ENCODE assay signal across 10 cellular contexts in the genomic region with DNA sequence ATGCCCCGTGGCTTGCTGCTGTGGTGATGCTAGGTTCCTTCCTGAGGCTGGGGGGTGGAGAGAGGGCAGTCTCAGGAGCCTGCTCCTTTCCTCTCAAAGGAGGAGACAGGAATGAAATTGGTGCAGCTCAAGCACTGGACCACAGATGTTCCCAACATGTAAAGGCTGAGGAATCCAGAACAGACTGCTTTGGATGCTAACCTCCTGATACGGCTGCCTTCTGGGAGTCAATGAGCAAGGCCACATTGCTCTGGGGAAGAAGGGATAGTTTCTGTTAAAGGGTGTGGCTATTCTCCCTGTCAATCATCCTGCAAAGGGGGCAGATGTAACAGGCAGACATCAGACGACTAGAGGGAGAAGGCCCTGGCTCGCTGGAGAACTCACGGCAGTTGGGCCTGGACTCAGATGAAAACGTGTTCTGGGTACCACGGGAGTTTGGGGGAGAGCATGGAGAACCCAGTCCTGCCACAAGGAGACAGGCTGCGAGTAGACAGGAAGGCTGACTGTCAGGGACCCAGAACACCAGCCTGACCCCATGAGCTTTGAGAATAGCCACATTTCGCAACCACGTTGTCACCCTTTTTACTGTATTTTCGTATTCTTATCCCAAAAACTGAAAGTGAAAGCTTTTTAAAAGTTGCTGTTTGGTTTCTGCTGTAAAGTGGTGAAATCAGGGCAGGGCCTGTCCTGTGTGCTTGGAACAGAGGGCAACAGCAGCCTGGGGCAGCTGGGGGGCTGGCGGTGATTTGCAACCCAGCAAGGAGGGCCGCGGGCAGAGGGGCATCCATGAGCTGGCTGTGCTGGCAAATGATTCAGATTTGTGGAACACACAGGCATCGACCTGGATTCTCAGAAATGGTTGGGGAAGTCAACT.
A peak's percentile ranks its signal among the peaks of the same experiment; 100 is the strongest.
DNase-seq lines count a peak whose midpoint lies in the region; ATAC-seq and TF ChIP-seq lines count a peak whose summit lies in the region.
"Had no signal": no experiment of that assay in that cellular context is flagged by ENCODE, and none has a peak within 500 bp of the region (broad histone marks: within the 10 kb centered on the region; RNA-seq: fewer than 3 reads in every experiment).

No MANE protein-coding gene starts in this region.

- WGBS in testis, 2 donors, result 79 to 83% methylated on average over 15 of the region's 15 CpGs

- H3K9ac ChIP-seq in BLaER1 treated with 17β-estradiol and CSF1 and Interleukin-3, amounts not matched to agents 10 nM and 100 nM, result peak overlapping the region in 8 of 11 experiments; percentile 29 to 66 (median 50); a peak in 13 of 22 replicates
- no peak overlapping the region for H3K9ac ChIP-seq in MM.1S (ENCODE audit: low read length)

- DNase-seq in MM.1S (peak; percentile 18), NCI-H1092 (lab: John Stamatoyannopoulos, UW) (no peak), testis (no peak)
- no peak for DNase-seq in central memory CD8-positive, alpha-beta T cell (ENCODE audit: low spot score in 2 of 2)
- DNase-seq in naive thymus-derived CD4-positive, alpha-beta T cell, result no peak

- CTCF ChIA-PET in naive thymus-derived CD4-positive, alpha-beta T cell (lab: Charles Lee), result interaction anchor here (3.2 to 3.8 kb wide), 2 partner anchors 10 to 96 kb away, joined by 15 to 18 read pairs; a partner anchor contains a TSS

- peak overlapping the region; percentile 66 for H2AFZ ChIP-seq in MM.1S (ENCODE audit: low read length)

- peak; percentile 64 for ATAC-seq in central memory CD8-positive, alpha-beta T cell (replicated peaks; ENCODE audit: extremely low read depth, poor library complexity, severe bottlenecking)
- ATAC-seq in naive thymus-derived CD4-positive, alpha-beta T cell, result peak; percentile 77
- ATAC-seq in HG03439 (IDR thresholded peaks at IDR 0.05; ENCODE audit: unreplicated experiment), result no peak
- ATAC-seq in GM18870 (IDR thresholded peaks at IDR 0.05; ENCODE audit: unreplicated experiment), result no peak
- ATAC-seq: Panc1 had no signal

- H3K79me2 ChIP-seq in MM.1S (ENCODE audit: low read length), result no peaks in the 10 kb centered on the region

- H3K27me3 Mint-ChIP-seq in central memory CD8-positive, alpha-beta T cell, result peaks cover 22% of the 10 kb centered on the region
- H3K27me3 Mint-ChIP-seq in naive thymus-derived CD4-positive, alpha-beta T cell, result peaks cover 0 to 10% (median 3%) of the 10 kb centered on the region in 5 donors

- TF ChIP-seq CTCF in MM.1S (IDR thresholded peaks at IDR 0.05; ENCODE audit: low read length) (no peak), testis (IDR thresholded peaks at IDR 0.05) (no peak)

- peaks cover 11% of the 10 kb centered on the region for H3K36me3 Mint-ChIP-seq in central memory CD8-positive, alpha-beta T cell (ENCODE audit: insufficient read depth)
- H3K36me3 Mint-ChIP-seq in naive thymus-derived CD4-positive, alpha-beta T cell, result peaks cover 0 to 6% (median 0%) of the 10 kb centered on the region in 5 donors
- H3K36me3 Mint-ChIP-seq: brain had no signal

- peak overlapping the region; percentile 51 for H3K4me3 Mint-ChIP-seq in central memory CD8-positive, alpha-beta T cell
- peak overlapping the region; percentile 26 to 77 (median 40) for H3K4me3 Mint-ChIP-seq in naive thymus-derived CD4-positive, alpha-beta T cell
- H3K4me3 Mint-ChIP-seq: brain had no signal

- intact Hi-C loops in naive thymus-derived CD4-positive, alpha-beta T cell (cut with micrococcal nuclease), result loop anchor here in 1 of 2 donors (1.0 kb wide), 1 partner anchor 27 kb away; no protein-coding TSS in a partner anchor
- intact Hi-C loops in testis (cut with DNase I; ENCODE audit: low total_unique reads), result loop anchor here (10.0 kb wide), 1 partner anchor 48 kb away; no protein-coding TSS in a partner anchor

- H3K9me3 ChIP-seq in BLaER1 treated with 17β-estradiol and CSF1 and Interleukin-3, amounts not matched to agents 10 nM and 100 nM (replicated peaks in 1 of 11), result no peaks in the 10 kb centered on the region
- H3K9me3 ChIP-seq in MM.1S (replicated peaks; ENCODE audit: insufficient read depth, low read length) (no peaks in the 10 kb centered on the region), testis (no peaks in the 10 kb centered on the region)
- H3K9me3 ChIP-seq in naive thymus-derived CD4-positive, alpha-beta T cell (ENCODE audit: control insufficient read depth in 2 of 3, low read length in 3 of 3), result no peaks in the 10 kb centered on the region

- POLR2A ChIA-PET in naive thymus-derived CD4-positive, alpha-beta T cell (lab: Charles Lee), result interaction anchor here (1.2 kb wide), 2 partner anchors 9 to 11 kb away, joined by 3 read pairs; no protein-coding TSS in a partner anchor

- H3K36me3 ChIP-seq in BLaER1 treated with 17β-estradiol and CSF1 and Interleukin-3, amounts not matched to agents 10 nM and 100 nM, result no peaks in the 10 kb centered on the region
- no peaks in the 10 kb centered on the region for H3K36me3 ChIP-seq in MM.1S (replicated peaks; ENCODE audit: insufficient read depth, low read length)
- no peaks in the 10 kb centered on the region for H3K36me3 ChIP-seq in naive thymus-derived CD4-positive, alpha-beta T cell (ENCODE audit: control insufficient read depth in 2 of 3, insufficient read depth in 3 of 3, low read length in 3 of 3)
- H3K36me3 ChIP-seq in testis (ENCODE audit: low read depth, missing control alignments), result no peaks in the 10 kb centered on the region

- H3K4me3 ChIP-seq in BLaER1 treated with 17β-estradiol and CSF1 and Interleukin-3, amounts not matched to agents 10 nM and 100 nM, result 0 out of 20 replicates have a peak overlapping the region, but pooled peaks of 2 of the 10 experiments have one; percentile 3 to 11
- peak overlapping the region; percentile 3 for H3K4me3 ChIP-seq in MM.1S (ENCODE audit: low read length)
- no peak overlapping the region for H3K4me3 ChIP-seq in naive thymus-derived CD4-positive, alpha-beta T cell (ENCODE audit: low read length)
- H3K4me3 ChIP-seq in testis, result no peak overlapping the region

- no peaks in the 10 kb centered on the region for H4K20me1 ChIP-seq in BLaER1 treated with 17β-estradiol and CSF1 and Interleukin-3, amounts not matched to agents 10 nM and 100 nM
- H4K20me1 ChIP-seq in MM.1S (ENCODE audit: insufficient read depth, low read length), result no peaks in the 10 kb centered on the region

- no peaks in the 10 kb centered on the region for H3K27me3 ChIP-seq in BLaER1 treated with 17β-estradiol and CSF1 and Interleukin-3, amounts not matched to agents 10 nM and 100 nM
- H3K27me3 ChIP-seq in MM.1S (replicated peaks; ENCODE audit: insufficient read depth, low read length) (no peaks in the 10 kb centered on the region), testis (no peaks in the 10 kb centered on the region)
- no peaks in the 10 kb centered on the region for H3K27me3 ChIP-seq in naive thymus-derived CD4-positive, alpha-beta T cell (ENCODE audit: control insufficient read depth in 2 of 2, insufficient read depth in 2 of 2, low read length in 2 of 2)

- peak overlapping the region; percentile 57 to 91 (median 76) for H3K4me2 ChIP-seq in BLaER1 treated with 17β-estradiol and CSF1 and Interleukin-3, amounts not matched to agents 10 nM and 100 nM
- H3K4me2 ChIP-seq in MM.1S (ENCODE audit: low read depth, low read length), result peak overlapping the region; percentile 49

- H3K27ac Mint-ChIP-seq in central memory CD8-positive, alpha-beta T cell (ENCODE audit: low read depth), result peak overlapping the region; percentile 91
- H3K27ac Mint-ChIP-seq in naive thymus-derived CD4-positive, alpha-beta T cell, result peak overlapping the region in 8 of 9 donors; percentile 1 to 94 (median 67)

- no peak for TF ChIP-seq POLR2A in testis (IDR thresholded peaks at IDR 0.05)

- no peaks in the 10 kb centered on the region for H3K9me3 Mint-ChIP-seq in central memory CD8-positive, alpha-beta T cell
- H3K9me3 Mint-ChIP-seq in naive thymus-derived CD4-positive, alpha-beta T cell, result peaks cover 0 to 5% (median 0%) of the 10 kb centered on the region in 11 donors
- H3K9me3 Mint-ChIP-seq: brain had no signal

- no peaks in the 10 kb centered on the region for H3K9me2 ChIP-seq in MM.1S (replicated peaks; ENCODE audit: insufficient read depth, low read length)

- peaks cover 19% of the 10 kb centered on the region for H3K4me1 Mint-ChIP-seq in central memory CD8-positive, alpha-beta T cell
- H3K4me1 Mint-ChIP-seq in naive thymus-derived CD4-positive, alpha-beta T cell, result peaks cover 26 to 42% (median 35%) of the 10 kb centered on the region in 7 donors

- peaks cover 25 to 92% (median 67%) of the 10 kb centered on the region in 10 experiments for H3K4me1 ChIP-seq in BLaER1 treated with 17β-estradiol and CSF1 and Interleukin-3, amounts not matched to agents 10 nM and 100 nM
- H3K4me1 ChIP-seq in MM.1S (ENCODE audit: low read length) (no peaks in the 10 kb centered on the region; the same call in 1 of the 2 replicates), testis (no peaks in the 10 kb centered on the region)
- H3K4me1 ChIP-seq in naive thymus-derived CD4-positive, alpha-beta T cell (ENCODE audit: control insufficient read depth in 2 of 2, insufficient read depth in 2 of 2, low read length in 2 of 2), result peaks cover 0 to 14% of the 10 kb centered on the region in 2 donors

- H3K27ac ChIP-seq in BLaER1 treated with 17β-estradiol and CSF1 and Interleukin-3, amounts not matched to agents 10 nM and 100 nM, result peak overlapping the region; percentile 4 to 89 (median 83); a peak in 19 of 22 replicates
- H3K27ac ChIP-seq in MM.1S (ENCODE audit: low read length) (no peak overlapping the region), testis (peak overlapping the region in 1 of 2 donors; percentile 28)
- no peak overlapping the region for H3K27ac ChIP-seq in naive thymus-derived CD4-positive, alpha-beta T cell (ENCODE audit: low read depth, low read length)

- no peaks in the 10 kb centered on the region for H3F3A ChIP-seq in MM.1S (ENCODE audit: insufficient read depth, low read length)

Comparison
In these comparisons a context has a peak if more than half of its experiments do, and no peak if none do; other contexts are left out.
1. H3K27ac ChIP-seq: peak in BLaER1 treated with 17β-estradiol and CSF1 and Interleukin-3, amounts not matched to agents 10 nM and 100 nM (11 of 11); none in MM.1S (single experiment) and naive thymus-derived CD4-positive, alpha-beta T cell (single experiment).
2. ATAC-seq: peak in central memory CD8-positive, alpha-beta T cell (single experiment) and naive thymus-derived CD4-positive, alpha-beta T cell (single experiment); none in HG03439 (single experiment) and GM18870 (single experiment).